In the genomic region with DNA sequence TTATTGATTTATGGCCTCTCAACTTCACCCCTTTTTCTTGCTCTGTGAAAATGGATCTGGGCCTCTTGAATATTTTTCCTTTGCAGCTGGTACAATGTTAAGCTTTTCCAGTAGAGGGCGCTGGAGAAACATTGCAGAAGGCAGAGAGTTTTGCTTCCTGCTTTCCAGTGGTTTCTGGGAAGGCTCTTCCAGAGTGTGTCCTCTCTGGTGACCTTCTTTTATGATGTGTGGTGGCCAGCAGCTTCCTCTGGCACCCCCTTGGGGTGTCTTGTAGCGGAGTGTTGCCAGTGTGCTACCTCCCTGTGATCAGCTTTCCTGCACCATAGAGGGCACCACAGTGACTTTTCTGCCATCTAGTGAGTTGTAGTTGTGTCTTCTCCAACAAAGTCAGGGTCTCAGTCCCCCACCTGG, we compare ENCODE assay signal across 11 cellular contexts. TPM values are rescaled to one million over a fixed set of nuclear protein-coding genes. Genes with fewer than 3 reads are reported as not detected.
DNase-seq lines count a peak whose midpoint lies in the region; ATAC-seq, FAIRE-seq and TF ChIP-seq lines count a peak whose summit lies in the region.
"Had no signal": no experiment of that assay in that cellular context is flagged by ENCODE, and none has a peak within 500 bp of the region (broad histone marks: within the 10 kb centered on the region; RNA-seq: fewer than 3 reads in every experiment).

No MANE protein-coding gene starts in this region.

- FAIRE-seq in endothelial cell of umbilical vein (lab: Jason Lieb, UNC): no peak
- FAIRE-seq: D721Med had no signal

- DNase-seq in activated CD8-positive, alpha-beta T cell treated with anti-CD3 and anti-CD28 coated beads for 36 hours: no peak
- DNase-seq in activated CD8-positive, alpha-beta T cell treated with anti-CD3 and anti-CD28 coated beads, Interleukin-2, amount 10 ng/mL, durations not matched to agents 7 days and 5 days: no peak
- DNase-seq in NCI-H69 (lab: John Stamatoyannopoulos, UW) (peak; percentile 46), endothelial cell of umbilical vein (ENCODE audit: low read depth, low spot score) (no peak), NCI-H1930 (lab: John Stamatoyannopoulos, UW) (no peak), GM19238 (ENCODE audit: insufficient read length, low spot score) (no peak)
- no peak for DNase-seq in stimulated activated naive B cell treated with anti-CD40 and anti-IgM and Interleukin-4, amounts not matched to agents 10 μg/mL and 1 μg/mL and 100 μg/mL, for 72 hours
- DNase-seq: midbrain had no signal

- peaks cover 3% of the 10 kb centered on the region for H4K20me1 ChIP-seq in endothelial cell of umbilical vein (replicated peaks; ENCODE audit: control insufficient read depth, extremely low read depth, insufficient read depth, low read length)

- H3K9me1 ChIP-seq in endothelial cell of umbilical vein (replicated peaks; ENCODE audit: control insufficient read depth, extremely low read depth, insufficient read depth, low read length): no peaks in the 10 kb centered on the region

- peaks cover 16% of the 10 kb centered on the region for H3K79me2 ChIP-seq in endothelial cell of umbilical vein (ENCODE audit: control insufficient read depth, insufficient read depth, low read length)

- H3K27me3 ChIP-seq in endothelial cell of umbilical vein (ENCODE audit: control insufficient read depth in 2 of 2, insufficient read depth in 2 of 2, low read length in 2 of 2): no peaks in the 10 kb centered on the region

- intact Hi-C loops in activated CD8-positive, alpha-beta T cell treated with anti-CD3 and anti-CD28 coated beads for 36 hours (cut with micrococcal nuclease): no loop called here
- intact Hi-C loops in endothelial cell of umbilical vein (cut with micrococcal nuclease): loop anchor here (2.0 to 5.0 kb wide), 2 partner anchors 184 to 222 kb away; no protein-coding TSS in a partner anchor

- POLR2A ChIA-PET in activated CD8-positive, alpha-beta T cell treated with anti-CD3 and anti-CD28 coated beads for 36 hours (lab: Charles Lee): interaction anchor here (1.4 kb wide), 1 partner anchor 10 kb away, joined by 5 read pairs; no protein-coding TSS in a partner anchor
- POLR2A ChIA-PET in activated CD8-positive, alpha-beta T cell treated with anti-CD3 and anti-CD28 coated beads, Interleukin-2, amount 10 ng/mL, durations not matched to agents 7 days and 5 days (lab: Charles Lee): interaction anchor here (0.7 kb wide), 1 partner anchor 22 kb away, joined by 3 read pairs; no protein-coding TSS in a partner anchor
- POLR2A ChIA-PET in endothelial cell of umbilical vein (lab: Charles Lee): no interaction called here

- no peak overlapping the region for H3K4me3 ChIP-seq in endothelial cell of umbilical vein (replicated peaks in 1 of 3; ENCODE audit: insufficient read depth in 1 of 3, low read depth in 1 of 3, low read length in 3 of 3)

- peaks cover 70% of the 10 kb centered on the region for H3K4me1 Mint-ChIP-seq in activated CD8-positive, alpha-beta T cell treated with anti-CD3 and anti-CD28 coated beads for 36 hours (ENCODE audit: low read depth)
- peaks cover 49% of the 10 kb centered on the region for H3K4me1 Mint-ChIP-seq in activated CD8-positive, alpha-beta T cell treated with anti-CD3 and anti-CD28 coated beads, Interleukin-2, amount 10 ng/mL, durations not matched to agents 7 days and 5 days (ENCODE audit: low read depth)
- H3K4me1 Mint-ChIP-seq in stimulated activated naive B cell treated with anti-CD40 and anti-IgM and Interleukin-4, amounts not matched to agents 10 μg/mL and 1 μg/mL and 100 μg/mL, for 72 hours: peaks cover 49 to 90% of the 10 kb centered on the region in 2 donors

- ATAC-seq in activated CD8-positive, alpha-beta T cell treated with anti-CD3 and anti-CD28 coated beads for 36 hours: no peak
- no peak for ATAC-seq in activated CD8-positive, alpha-beta T cell treated with anti-CD3 and anti-CD28 coated beads, Interleukin-2, amount 10 ng/mL, durations not matched to agents 7 days and 5 days
- ATAC-seq in stimulated activated naive B cell treated with anti-CD40 and anti-IgM and Interleukin-4, amounts not matched to agents 10 μg/mL and 1 μg/mL and 100 μg/mL, for 72 hours (replicated peaks): no peak
- ATAC-seq in HG02973 (IDR thresholded peaks at IDR 0.05; ENCODE audit: unreplicated experiment): no peak
- ATAC-seq: activated CD4-positive, CD25-positive, alpha-beta regulatory T cell treated with anti-CD3 and anti-CD28 coated beads, Interleukin-2, amount 50 U/mL, for 24 hours had no signal

- H3K27ac Mint-ChIP-seq in activated CD8-positive, alpha-beta T cell treated with anti-CD3 and anti-CD28 coated beads for 36 hours: no peak overlapping the region
- H3K27ac Mint-ChIP-seq in activated CD8-positive, alpha-beta T cell treated with anti-CD3 and anti-CD28 coated beads, Interleukin-2, amount 10 ng/mL, durations not matched to agents 7 days and 5 days: no peak overlapping the region
- H3K27ac Mint-ChIP-seq in stimulated activated naive B cell treated with anti-CD40 and anti-IgM and Interleukin-4, amounts not matched to agents 10 μg/mL and 1 μg/mL and 100 μg/mL, for 72 hours: peak overlapping the region; percentile 14

- H2AFZ ChIP-seq in endothelial cell of umbilical vein (ENCODE audit: low read depth, low read length): no peak overlapping the region

- no peak for TF ChIP-seq POLR2A in endothelial cell of umbilical vein (IDR thresholded peaks at IDR 0.05; ENCODE audit: low read depth, low read length)

- no peaks in the 10 kb centered on the region for H3K36me3 ChIP-seq in endothelial cell of umbilical vein (ENCODE audit: control insufficient read depth in 2 of 2, extremely low read depth in 1 of 2, insufficient read depth in 2 of 2, low read length in 2 of 2)

- peak; percentile 64 for TF ChIP-seq CTCF in activated CD8-positive, alpha-beta T cell treated with anti-CD3 and anti-CD28 coated beads for 36 hours (IDR thresholded peaks at IDR 0.05)
- peak; percentile 35 to 40 for TF ChIP-seq CTCF in endothelial cell of umbilical vein (IDR thresholded peaks at IDR 0.05; ENCODE audit: extremely low read depth in 1 of 2, insufficient read depth in 1 of 2, low read depth in 1 of 2, low read length in 2 of 2)

- H3K9me3 ChIP-seq in endothelial cell of umbilical vein (replicated peaks; ENCODE audit: control insufficient read depth, insufficient read depth, low read length): no peaks in the 10 kb centered on the region

- H3K4me1 ChIP-seq in endothelial cell of umbilical vein (ENCODE audit: control insufficient read depth, extremely low read depth, insufficient read depth, low read length): no peaks in the 10 kb centered on the region

- no peaks in the 10 kb centered on the region for H3K27me3 Mint-ChIP-seq in activated CD8-positive, alpha-beta T cell treated with anti-CD3 and anti-CD28 coated beads for 36 hours
- no peaks in the 10 kb centered on the region for H3K27me3 Mint-ChIP-seq in activated CD8-positive, alpha-beta T cell treated with anti-CD3 and anti-CD28 coated beads, Interleukin-2, amount 10 ng/mL, durations not matched to agents 7 days and 5 days (ENCODE audit: low read depth)
- H3K27me3 Mint-ChIP-seq in stimulated activated naive B cell treated with anti-CD40 and anti-IgM and Interleukin-4, amounts not matched to agents 10 μg/mL and 1 μg/mL and 100 μg/mL, for 72 hours: no peaks in the 10 kb centered on the region

- H3K27ac ChIP-seq in endothelial cell of umbilical vein (ENCODE audit: insufficient read depth, low read depth, low read length): no peak overlapping the region

- no peak overlapping the region for H3K4me3 Mint-ChIP-seq in activated CD8-positive, alpha-beta T cell treated with anti-CD3 and anti-CD28 coated beads for 36 hours
- H3K4me3 Mint-ChIP-seq in activated CD8-positive, alpha-beta T cell treated with anti-CD3 and anti-CD28 coated beads, Interleukin-2, amount 10 ng/mL, durations not matched to agents 7 days and 5 days: no peak overlapping the region
- H3K4me3 Mint-ChIP-seq in stimulated activated naive B cell treated with anti-CD40 and anti-IgM and Interleukin-4, amounts not matched to agents 10 μg/mL and 1 μg/mL and 100 μg/mL, for 72 hours: no peak overlapping the region

- BruUV-seq in endothelial cell of umbilical vein (replicated peaks; lab: Mats Ljungman, UMichigan): no TSS peak

- CTCF ChIA-PET in activated CD8-positive, alpha-beta T cell treated with anti-CD3 and anti-CD28 coated beads for 36 hours (lab: Charles Lee): interaction anchor here (0.8 to 11.0 kb wide), 13 partner anchors 9 to 180 kb away, joined by 3 to 104 read pairs (median 4); a partner anchor contains a TSS
- CTCF ChIA-PET in activated CD8-positive, alpha-beta T cell treated with anti-CD3 and anti-CD28 coated beads, Interleukin-2, amount 10 ng/mL, durations not matched to agents 7 days and 5 days (lab: Charles Lee): interaction anchor here (0.7 to 5.0 kb wide), 7 partner anchors 10 to 343 kb away, joined by 3 to 28 read pairs (median 13); no protein-coding TSS in a partner anchor
- CTCF ChIA-PET in endothelial cell of umbilical vein (lab: Charles Lee): interaction anchor here (0.6 to 3.5 kb wide), 10 partner anchors 9 to 222 kb away, joined by 3 to 12 read pairs (median 4); no protein-coding TSS in a partner anchor

- peaks cover 22% of the 10 kb centered on the region for H3K9me3 Mint-ChIP-seq in activated CD8-positive, alpha-beta T cell treated with anti-CD3 and anti-CD28 coated beads for 36 hours
- H3K9me3 Mint-ChIP-seq in activated CD8-positive, alpha-beta T cell treated with anti-CD3 and anti-CD28 coated beads, Interleukin-2, amount 10 ng/mL, durations not matched to agents 7 days and 5 days (ENCODE audit: insufficient read depth): peaks cover 22% of the 10 kb centered on the region
- peaks cover 8 to 9% of the 10 kb centered on the region in 2 donors for H3K9me3 Mint-ChIP-seq in stimulated activated naive B cell treated with anti-CD40 and anti-IgM and Interleukin-4, amounts not matched to agents 10 μg/mL and 1 μg/mL and 100 μg/mL, for 72 hours

- H3K9ac ChIP-seq in endothelial cell of umbilical vein (replicated peaks; ENCODE audit: extremely low read depth, insufficient read depth, low read length): no peak overlapping the region

- dilution Hi-C loops in endothelial cell of umbilical vein (cut with MboI; ENCODE audit: extremely low pct_ligation_motif_present, low sequenced_read_pairs): no loop called here

- peaks cover 22% of the 10 kb centered on the region for H3K36me3 Mint-ChIP-seq in activated CD8-positive, alpha-beta T cell treated with anti-CD3 and anti-CD28 coated beads for 36 hours (ENCODE audit: low read depth)
- H3K36me3 Mint-ChIP-seq in activated CD8-positive, alpha-beta T cell treated with anti-CD3 and anti-CD28 coated beads, Interleukin-2, amount 10 ng/mL, durations not matched to agents 7 days and 5 days (ENCODE audit: low read depth): peaks cover 28% of the 10 kb centered on the region
- peaks cover 4 to 24% of the 10 kb centered on the region in 2 donors for H3K36me3 Mint-ChIP-seq in stimulated activated naive B cell treated with anti-CD40 and anti-IgM and Interleukin-4, amounts not matched to agents 10 μg/mL and 1 μg/mL and 100 μg/mL, for 72 hours

- no peak overlapping the region for H3K4me2 ChIP-seq in endothelial cell of umbilical vein (ENCODE audit: insufficient read depth, low read length)

RNA-seq across cellular contexts. Expression of a gene that starts 25.4 kb away (rescaled TPM):
- 10 to 100 TPM; 36.9 to 42.2 TPM for total RNA-seq in activated CD8-positive, alpha-beta T cell treated with anti-CD3 and anti-CD28 coated beads for 36 hours
- 10 to 100 TPM; 48.5 to 54.3 TPM for total RNA-seq in activated CD8-positive, alpha-beta T cell treated with anti-CD3 and anti-CD28 coated beads, Interleukin-2, amount 10 ng/mL, durations not matched to agents 7 days and 5 days
- total RNA-seq in endothelial cell of umbilical vein: 84.1 TPM in 2 replicates
- polyA plus RNA-seq in endothelial cell of umbilical vein: 13.9 and 17.7 TPM in 2 replicates
- 23.1 and 23.4 TPM in 2 replicates for polyA plus RNA-seq in endothelial cell of umbilical vein (2011; cell fraction: cytosol; rRNA removed)
- 25.0 and 26.3 TPM in 2 replicates for polyA plus RNA-seq in endothelial cell of umbilical vein (2011; cell fraction: nucleus; rRNA removed)
- 53.0 and 59.9 TPM in 2 replicates for polyA plus RNA-seq in endothelial cell of umbilical vein (2012)
- polyA minus RNA-seq in endothelial cell of umbilical vein: 78.0 and 102 TPM in 2 replicates
- 13.4 TPM for polyA minus RNA-seq in endothelial cell of umbilical vein (2011; cell fraction: cytosol; rRNA and poly(A)+ RNA removed)
- polyA minus RNA-seq in endothelial cell of umbilical vein (2011; cell fraction: nucleus; rRNA and poly(A)+ RNA removed): 53.6 and 124 TPM in 2 replicates
